8 cellular contexts compared by ENCODE assay signal in genomic region chr6:108947114-108947854, GRCh38.
DNase-seq lines count a peak whose midpoint lies in the region; ATAC-seq and TF ChIP-seq lines count a peak whose summit lies in the region.

No MANE protein-coding gene starts in this region.

- DNase-seq in NCI-H2171 treated with DMSO at 0.1 percent for 48 hours (lab: John Stamatoyannopoulos, UW) (peak; percentile 26), NCI-H2171 (lab: John Stamatoyannopoulos, UW) (no peak), amniotic epithelial cell (ENCODE audit: low read depth) (peak; percentile 97), kidney epithelial cell (ENCODE audit: low read depth) (peak; percentile 89), tibial artery (peak in 1 of 2 donors; percentile 66), SW 1271 (lab: John Stamatoyannopoulos, UW) (no peak), GOT3 (lab: John Stamatoyannopoulos, UW) (no peak)

- H3K4me1 ChIP-seq in tibial artery = peaks cover 0 to 59% (median 45%) of the 10 kb centered on the region in 4 donors

- no peak for ATAC-seq in GM21390 (IDR thresholded peaks at IDR 0.05; ENCODE audit: unreplicated experiment)

- no peaks in the 10 kb centered on the region for H3K36me3 ChIP-seq in kidney epithelial cell (ENCODE audit: control insufficient read depth, insufficient read depth, low read length)
- no peaks in the 10 kb centered on the region for H3K36me3 ChIP-seq in tibial artery

- peak overlapping the region; percentile 81 to 84 for H3K27ac ChIP-seq in tibial artery

- H3K27me3 ChIP-seq in kidney epithelial cell (ENCODE audit: control insufficient read depth, insufficient read depth, low read length) = no peaks in the 10 kb centered on the region
- no peaks in the 10 kb centered on the region for H3K27me3 ChIP-seq in tibial artery

- H3K4me3 ChIP-seq in kidney epithelial cell (ENCODE audit: low read depth, low read length) (no peak overlapping the region), tibial artery (peak overlapping the region in 1 of 2 donors; percentile 6)

- TF ChIP-seq CTCF in kidney epithelial cell (IDR thresholded peaks at IDR 0.05; ENCODE audit: insufficient read depth, low read length, poor library complexity, severe bottlenecking) = no peak
- no peak for TF ChIP-seq CTCF in tibial artery (IDR thresholded peaks at IDR 0.05)

- H3K9me3 ChIP-seq in tibial artery = no peaks in the 10 kb centered on the region

- intact Hi-C loops in tibial artery (cut with DNase I; ENCODE audit: low total_unique reads) = loop anchor here (5.0 kb wide), 1 partner anchor 60 kb away; no protein-coding TSS in a partner anchor

Comparison
In these comparisons a context has a peak if more than half of its experiments do, and no peak if none do; other contexts are left out.
1. DNase-seq: peak in NCI-H2171 treated with DMSO at 0.1 percent for 48 hours (single experiment), amniotic epithelial cell (single experiment) and kidney epithelial cell (single experiment); none in NCI-H2171 (single experiment), SW 1271 (0 of 2) and GOT3 (single experiment).